Comparison of ENCODE assay signal across 18 cellular contexts in the genomic region with DNA sequence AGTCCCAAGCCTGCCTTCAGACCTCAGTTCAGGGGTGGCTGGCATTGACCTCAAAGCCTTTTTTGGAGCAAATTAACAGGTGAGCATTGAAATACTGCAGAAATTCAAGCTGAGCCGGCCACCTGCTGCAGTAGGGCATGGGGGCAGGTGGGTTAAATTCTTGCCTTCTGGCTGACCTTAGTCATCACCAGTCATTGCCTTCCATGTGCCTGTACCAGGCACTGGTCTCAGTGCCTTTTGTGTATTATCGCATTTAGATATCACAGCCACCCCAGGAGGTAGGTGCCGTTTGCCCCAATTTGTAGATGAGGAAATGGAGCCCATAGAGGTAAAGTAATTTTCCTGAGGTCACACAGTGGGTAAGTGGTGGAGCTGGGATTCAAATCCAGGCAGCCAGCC. TPM values are rescaled to one million over a fixed set of nuclear protein-coding genes. Genes with fewer than 3 reads are reported as not detected.
DNase-seq lines count a peak whose midpoint lies in the region; ATAC-seq, FAIRE-seq and TF ChIP-seq lines count a peak whose summit lies in the region.
"Had no signal": no experiment of that assay in that cellular context is flagged by ENCODE, and none has a peak within 500 bp of the region (broad histone marks: within the 10 kb centered on the region; RNA-seq: fewer than 3 reads in every experiment).

No MANE protein-coding gene starts in this region.

- H3K27ac ChIP-seq in cardiac muscle cell = peak overlapping the region; percentile 30
- peak overlapping the region in 6 of 12 donors; percentile 3 to 67 (median 31) for H3K27ac ChIP-seq in heart left ventricle
- H3K27ac ChIP-seq in pancreas = peak overlapping the region; percentile 24 to 78 (median 61)
- H3K27ac ChIP-seq in urinary bladder (ENCODE audit: low read depth) = peak overlapping the region; percentile 61
- H3K27ac ChIP-seq: PC-9, spleen had no signal

- DNase-seq in cardiac muscle cell (ENCODE audit: low read depth in 1 of 2, low spot score in 1 of 2) (no peak), heart left ventricle (no peak), epithelial cell of proximal tubule (ENCODE audit: low read depth) (no peak), pancreas (no peak), ecto neural progenitor cell (ENCODE audit: low spot score) (no peak), HT-29 (ENCODE audit: low spot score) (no peak)
- DNase-seq: DMS153; effector CD4-positive, alpha-beta T cell; GOT3; hippocampal formation; Karpas-422; kidney glomerular epithelial cell; NCI-H1092 treated with DMSO at 0.1 percent for 48 hours; PC-9; spleen had no signal

- H3K9me3 ChIP-seq in cardiac muscle cell (ENCODE audit: low read depth) (no peaks in the 10 kb centered on the region), heart left ventricle (no peaks in the 10 kb centered on the region), pancreas (no peaks in the 10 kb centered on the region)
- H3K9me3 ChIP-seq: A549, spleen had no signal

- H3K4me3 ChIP-seq in cardiac muscle cell (no peak overlapping the region), heart left ventricle (no peak overlapping the region), epithelial cell of proximal tubule (ENCODE audit: low read depth, low read length) (peak overlapping the region; percentile 27), pancreas (no peak overlapping the region), urinary bladder (ENCODE audit: low read depth, low read length) (no peak overlapping the region)
- H3K4me3 ChIP-seq: A549, PC-9, spleen had no signal

- ATAC-seq in heart left ventricle (no peak), pancreas (no peak), GM18511 (IDR thresholded peaks at IDR 0.05; ENCODE audit: unreplicated experiment) (no peak)
- ATAC-seq: A549 had no signal

- H3K27me3 ChIP-seq in cardiac muscle cell = no peaks in the 10 kb centered on the region
- no peaks in the 10 kb centered on the region for H3K27me3 ChIP-seq in heart left ventricle
- no peaks in the 10 kb centered on the region for H3K27me3 ChIP-seq in pancreas
- H3K27me3 ChIP-seq: spleen had no signal

- no peak for TF ChIP-seq CTCF in cardiac muscle cell (IDR thresholded peaks at IDR 0.05; ENCODE audit: low read depth, low read length)
- TF ChIP-seq CTCF in heart left ventricle (IDR thresholded peaks at IDR 0.05) = no peak
- TF ChIP-seq CTCF in epithelial cell of proximal tubule (conservative IDR thresholded peaks at IDR 0.05; ENCODE audit: low read depth, low read length) = no peak
- no peak for TF ChIP-seq CTCF in pancreas (IDR thresholded peaks at IDR 0.05)

- no peak for TF ChIP-seq POLR2A in heart left ventricle (IDR thresholded peaks at IDR 0.05)

- WGBS in heart left ventricle, 4 donors = 76 to 95% (median 86%) methylated on average over 3 of the region's 3 CpGs
- 53 to 58% methylated on average over 3 of the region's 3 CpGs for WGBS in pancreas, 2 donors
- 69% methylated on average over 3 of the region's 3 CpGs for WGBS in urinary bladder

- H3K4me1 ChIP-seq in cardiac muscle cell (ENCODE audit: low read depth) (peaks cover 20% of the 10 kb centered on the region), heart left ventricle (peaks cover 3 to 94% (median 73%) of the 10 kb centered on the region in 12 donors), pancreas (peaks cover 20 to 24% (median 22%) of the 10 kb centered on the region in 3 donors), urinary bladder (ENCODE audit: insufficient read depth) (no peaks in the 10 kb centered on the region)

- intact Hi-C loops in heart left ventricle (cut with DNase I) = loop anchor here in 1 of 10 donors (10.0 kb wide), 1 partner anchor 145 kb away; the partner anchor contains the start of gene EXOC3L2
- intact Hi-C loops in pancreas (cut with DNase I) = no loop called here

- no peak for FAIRE-seq in pancreas (lab: Jason Lieb, UNC)
- FAIRE-seq: A549 had no signal

- no peaks in the 10 kb centered on the region for H3K36me3 ChIP-seq in cardiac muscle cell
- H3K36me3 ChIP-seq in heart left ventricle = no peaks in the 10 kb centered on the region
- H3K36me3 ChIP-seq in pancreas = no peaks in the 10 kb centered on the region
- no peaks in the 10 kb centered on the region for H3K36me3 ChIP-seq in urinary bladder (ENCODE audit: insufficient read depth)

RNA-seq across cellular contexts. Expression of gene PPP1R37, which starts 7.2 kb away (rescaled TPM):
- total RNA-seq in cardiac muscle cell = 51.8 and 64.9 TPM in 2 replicates
- 11.8 and 12.4 TPM in 2 replicates for polyA plus RNA-seq in cardiac muscle cell
- total RNA-seq in heart left ventricle = 10 to 100 TPM; 16.0 to 33.7 (median 17.1) TPM
- 10 to 100 TPM; 24.0 to 27.9 TPM for polyA plus RNA-seq in heart left ventricle
- total RNA-seq in epithelial cell of proximal tubule = 42.5 and 64.0 TPM in 2 replicates
- 10 to 100 TPM; 13.0 to 18.7 (median 15.1) TPM for total RNA-seq in pancreas
- polyA plus RNA-seq in pancreas = 10 to 100 TPM; 31.7 to 57.4 TPM
- total RNA-seq in urinary bladder = 16.8 TPM
- polyA plus RNA-seq in urinary bladder = 31.6 TPM
- total RNA-seq in HT-29 (2014; rRNA removed; shearing (Covaris generic)) = 108 and 128 TPM in 2 replicates

RNA-seq across cellular contexts. Expression of gene GEMIN7, which starts 21.1 kb away (rescaled TPM):
- total RNA-seq in cardiac muscle cell (30.3 and 64.2 TPM in 2 replicates), heart left ventricle (10 to 100 TPM; 11.4 to 22.0 (median 17.0) TPM), epithelial cell of proximal tubule (38.2 and 58.2 TPM in 2 replicates), pancreas (10 to 100 TPM in 1 of 6 donors, 1 to 10 TPM in 5; 3.8 to 11.4 (median 7.7) TPM), urinary bladder (10.4 TPM)
- polyA plus RNA-seq in cardiac muscle cell (77.9 and 81.3 TPM in 2 replicates), heart left ventricle (10 to 100 TPM; 25.0 to 40.8 TPM), pancreas (10 to 100 TPM; 16.6 to 26.2 TPM), urinary bladder (23.6 TPM)
- 113 and 137 TPM in 2 replicates for total RNA-seq in HT-29 (2014; rRNA removed; shearing (Covaris generic))

RNA-seq across cellular contexts. Expression of gene ZNF296, which starts 23.9 kb away (rescaled TPM):
- total RNA-seq in cardiac muscle cell (0.85 and 3.4 TPM in 2 replicates), heart left ventricle (1 to 10 TPM in 1 of 9 donors, under 1 TPM in 6, not detected in 2; 0.16 to 1.2 (median 0.36) TPM), epithelial cell of proximal tubule (1.7 and 3.0 TPM in 2 replicates), pancreas (under 1 TPM; 0.15 to 0.52 (median 0.32) TPM), urinary bladder (0.42 TPM)
- polyA plus RNA-seq in cardiac muscle cell (1.6 and 3.5 TPM in 2 replicates), heart left ventricle (under 1 TPM; 0.19 to 0.46 TPM), pancreas (1 to 10 TPM; 2.0 to 2.1 TPM), urinary bladder (0.65 TPM)
- 1.5 and 1.7 TPM in 2 replicates for total RNA-seq in HT-29 (2014; rRNA removed; shearing (Covaris generic))
